1 cellular context compared by ENCODE assay signal in genomic region chr1:169102567-169102966, GRCh38.
TF ChIP-seq lines count a peak whose summit lies in the region.

No MANE protein-coding gene starts in this region.

TF ChIP-seq in SK-N-SH, 30 proteins besides CTCF, POLR2A, EP300 and RAD21 (continued from another document):
- TF ChIP-seq MAX (IDR thresholded peaks at IDR 0.05; ENCODE audit: low read depth) (peak; percentile 96), TCF12 (IDR thresholded peaks at IDR 0.05) (peak; percentile 62), GABPA (IDR thresholded peaks at IDR 0.05; ENCODE audit: low read depth) (no peak), RFX5 (IDR thresholded peaks at IDR 0.05; ENCODE audit: low read length) (no peak), TAF1 (IDR thresholded peaks at IDR 0.05; ENCODE audit: borderline replicate concordance, low read depth, low read length) (no peak), POLR2AphosphoS5 (IDR thresholded peaks at IDR 0.05; ENCODE audit: low read depth, low read length) (peak; percentile 34; the same call in 1 of the 2 replicates), NRF1 (IDR thresholded peaks at IDR 0.05; ENCODE audit: low read depth, low read length) (no peak), FOXJ3 (CRISPR knock-in tag; IDR thresholded peaks at IDR 0.05) (no peak), FOXM1 (IDR thresholded peaks at IDR 0.05; ENCODE audit: low read depth) (no peak), SMC3 (IDR thresholded peaks at IDR 0.05; ENCODE audit: low read depth, low read length) (0 out of 2 replicates have a peak, but pooled peaks have one; percentile 6), TEAD4 (IDR thresholded peaks at IDR 0.05; ENCODE audit: borderline replicate concordance, insufficient read depth) (peak; percentile 20; the same call in 1 of the 2 replicates), EZH2phosphoT487 (IDR thresholded peaks at IDR 0.05; ENCODE audit: borderline replicate concordance, low read depth) (no peak), IRF3 (IDR thresholded peaks at IDR 0.05; ENCODE audit: low read depth, low read length) (no peak), NFIC (IDR thresholded peaks at IDR 0.05; ENCODE audit: borderline replicate concordance) (peak; percentile 76; the same call in 1 of the 2 replicates), MXI1 (IDR thresholded peaks at IDR 0.05; ENCODE audit: low read depth, low read length) (0 out of 2 replicates have a peak, but pooled peaks have one; percentile 19), JUND (IDR thresholded peaks at IDR 0.05) (peak; percentile 89), FOSL2 (IDR thresholded peaks at IDR 0.05; ENCODE audit: borderline replicate concordance, low read depth) (peak; percentile 96), SIN3A (IDR thresholded peaks at IDR 0.05; ENCODE audit: borderline replicate concordance, low read depth, low read length) (peak; percentile 64; the same call in 1 of the 2 replicates), GATA2 (CRISPR knock-in tag; IDR thresholded peaks at IDR 0.05) (no peak)
